17 cellular contexts compared by ENCODE assay signal in genomic region chr19:1558552-1558951, GRCh38. TPM values are rescaled to one million over a fixed set of nuclear protein-coding genes. Genes with fewer than 3 reads are reported as not detected.
A peak's percentile ranks its signal among the peaks of the same experiment; 100 is the strongest.
DNase-seq lines count a peak whose midpoint lies in the region; ATAC-seq and TF ChIP-seq lines count a peak whose summit lies in the region.
"Had no signal": no experiment of that assay in that cellular context is flagged by ENCODE, and none has a peak within 500 bp of the region (broad histone marks: within the 10 kb centered on the region; RNA-seq: fewer than 3 reads in every experiment).

No MANE protein-coding gene starts in this region.

- H2BK120ac ChIP-seq in trophoblast cell (ENCODE audit: insufficient read depth, low read length, poor library complexity): no peak overlapping the region

- H3K27me3 Mint-ChIP-seq in WTC11 (ENCODE audit: low read depth) (no peaks in the 10 kb centered on the region), mesothelial cell of epicardium (ENCODE audit: low read depth) (no peaks in the 10 kb centered on the region)

- ATAC-seq in WTC11: no peak

- no peak overlapping the region for H2BK5ac ChIP-seq in trophoblast cell (ENCODE audit: low read depth, low read length, poor library complexity)

- H2BK12ac ChIP-seq in trophoblast cell (ENCODE audit: low read length): no peak overlapping the region

- TF ChIP-seq CTCF in WTC11 (IDR thresholded peaks at IDR 0.05) (no peak), mesothelial cell of epicardium (IDR thresholded peaks at IDR 0.05; ENCODE audit: unreplicated experiment) (no peak)

- H3K4me1 Mint-ChIP-seq in WTC11 (no peaks in the 10 kb centered on the region), mesothelial cell of epicardium (no peaks in the 10 kb centered on the region)

- no peak overlapping the region for H2AFZ ChIP-seq in trophoblast cell (ENCODE audit: insufficient read depth, low read length, poor library complexity)

- no peaks in the 10 kb centered on the region for H3K9me3 Mint-ChIP-seq in WTC11
- H3K9me3 Mint-ChIP-seq in mesothelial cell of epicardium: no peaks in the 10 kb centered on the region
- H3K9me3 Mint-ChIP-seq: CD8-positive, alpha-beta memory T cell; HFFc6 had no signal

- H3K79me1 ChIP-seq in trophoblast cell (ENCODE audit: low read length): no peaks in the 10 kb centered on the region

- no peaks in the 10 kb centered on the region for H3K9me3 ChIP-seq in trophoblast cell (ENCODE audit: insufficient read depth, low read depth, low read length)
- H3K9me3 ChIP-seq: BLaER1, Caco-2 had no signal

- H2AK5ac ChIP-seq in trophoblast cell (ENCODE audit: low read length): no peak overlapping the region

- no peak overlapping the region for H3K4me3 Mint-ChIP-seq in WTC11
- no peak overlapping the region for H3K4me3 Mint-ChIP-seq in mesothelial cell of epicardium
- H3K4me3 Mint-ChIP-seq: CD8-positive, alpha-beta memory T cell; HFFc6 had no signal

- H3K36me3 Mint-ChIP-seq in WTC11 (peaks cover 2% of the 10 kb centered on the region; the same call in 1 of the 2 replicates), mesothelial cell of epicardium (peaks cover 13% of the 10 kb centered on the region)
- H3K36me3 Mint-ChIP-seq: CD8-positive, alpha-beta memory T cell had no signal

- H3K27me3 ChIP-seq in H7 (ENCODE audit: control insufficient read depth, insufficient read depth, low read length) (no peaks in the 10 kb centered on the region), trophoblast cell (ENCODE audit: insufficient read depth, low read length) (no peaks in the 10 kb centered on the region)
- H3K27me3 ChIP-seq: BLaER1 had no signal

- POLR2A ChIA-PET in WTC11 (lab: Charles Lee): no interaction called here

- no peak overlapping the region for H3K23ac ChIP-seq in trophoblast cell (ENCODE audit: low read length)

- H3K4me1 ChIP-seq in trophoblast cell (ENCODE audit: control insufficient read depth in 1 of 2, insufficient read depth in 2 of 2, low read length in 2 of 2): peaks cover 0 to 4% of the 10 kb centered on the region in 2 experiments
- H3K4me1 ChIP-seq: Caco-2 had no signal

- peak overlapping the region; percentile 45; the same call in 1 of the 2 replicates for H3K27ac Mint-ChIP-seq in WTC11
- H3K27ac Mint-ChIP-seq in mesothelial cell of epicardium: peak overlapping the region; percentile 48
- H3K27ac Mint-ChIP-seq: CD8-positive, alpha-beta memory T cell; HFFc6 had no signal

- H3K36me3 ChIP-seq in H7 (replicated peaks; ENCODE audit: control insufficient read depth, insufficient read depth, low read length) (no peaks in the 10 kb centered on the region; the same call in 1 of the 2 replicates), trophoblast cell (ENCODE audit: control insufficient read depth in 1 of 2, insufficient read depth in 2 of 2, low read length in 2 of 2) (peaks cover 65 to 68% of the 10 kb centered on the region in 2 experiments)

- H3K79me2 ChIP-seq in trophoblast cell (ENCODE audit: control insufficient read depth, insufficient read depth, low read length, poor library complexity): peaks cover 19% of the 10 kb centered on the region

- no peak overlapping the region for H4K91ac ChIP-seq in trophoblast cell (ENCODE audit: low read depth, low read length)

- no peak overlapping the region for H4K8ac ChIP-seq in trophoblast cell (ENCODE audit: low read depth, low read length)

- no peak overlapping the region for H3K9ac ChIP-seq in trophoblast cell (ENCODE audit: low read length)
- H3K9ac ChIP-seq: BLaER1 had no signal

- no CpG with 5 or more reads among the region's 12 CpGs for WGBS in trophoblast cell (ENCODE audit: extremely low coverage, insufficient coverage, insufficient read length)

- H3K4me3 ChIP-seq in H7 (ENCODE audit: insufficient read depth, low read depth, low read length): no peak overlapping the region
- H3K4me3 ChIP-seq in trophoblast cell (ENCODE audit: low read depth, low read length): no peak overlapping the region
- H3K4me3 ChIP-seq: BLaER1 had no signal

- H3K27ac ChIP-seq in trophoblast cell (ENCODE audit: low read depth, low read length): no peak overlapping the region
- H3K27ac ChIP-seq: BLaER1 had no signal

- no peak overlapping the region for H3K14ac ChIP-seq in trophoblast cell (ENCODE audit: low read length)

- H3K18ac ChIP-seq in trophoblast cell (ENCODE audit: low read length): no peak overlapping the region

- CTCF ChIA-PET in WTC11 (lab: Charles Lee): interaction anchor here (1.1 kb wide), 1 partner anchor 13 kb away, joined by 3 read pairs; no protein-coding TSS in a partner anchor

- DNase-seq in H7 (peak; percentile 58), WTC11 (ENCODE audit: low spot score) (no peak), mesothelial cell of epicardium (ENCODE audit: low spot score in 2 of 2, unreplicated experiment in 2 of 2) (no peak), trophoblast cell (no peak), T-helper 2 cell (no peak), mesenteric fat pad (ENCODE audit: low spot score) (no peak), NK-92 (lab: John Stamatoyannopoulos, UW; ENCODE audit: unreplicated experiment) (no peak)
- DNase-seq in stimulated activated CD4-positive, alpha-beta T cell treated with anti-CD3 and anti-CD28 coated beads, Interleukin-1b, Interleukin-23, amount 100 ng/mL, for 48 hours: no peak
- DNase-seq: 8988T; AML-193; Caco-2; CD8-positive, alpha-beta memory T cell; DMS53; GOT3; HCEC 1CT; HFFc6 had no signal

- no peak overlapping the region for H4K12ac ChIP-seq in trophoblast cell (ENCODE audit: low read depth, low read length)

- no peak overlapping the region for H3K4me2 ChIP-seq in trophoblast cell (ENCODE audit: low read length)
- H3K4me2 ChIP-seq: BLaER1 had no signal

- peak overlapping the region; percentile 21 for H3K4ac ChIP-seq in trophoblast cell (ENCODE audit: low read depth, low read length)

TF ChIP-seq in WTC11, 78 proteins besides CTCF, POLR2A, EP300 and RAD21 (continues in another document):
- TF ChIP-seq CREM (CRISPR knock-in tag; IDR thresholded peaks at IDR 0.05) (no peak), ZSCAN18 (CRISPR knock-in tag; IDR thresholded peaks at IDR 0.05) (no peak), ATF2 (CRISPR knock-in tag; IDR thresholded peaks at IDR 0.05; ENCODE audit: borderline replicate concordance, low read depth) (no peak)

RNA-seq across cellular contexts. Expression of gene MEX3D, which starts 9.6 kb away (rescaled TPM):
- 107 and 117 TPM in 2 replicates for total RNA-seq in H7 (2014; rRNA removed; shearing (Covaris generic))
- total RNA-seq in WTC11 (2021): 69.5 to 80.5 TPM (median 78.2 TPM) in 3 replicates
- total RNA-seq in mesothelial cell of epicardium: 91.7 to 96.3 TPM (median 93.1 TPM) in 3 replicates
- 102 and 105 TPM in 2 replicates for polyA plus RNA-seq in trophoblast cell (2013)
- 20.5 TPM for total RNA-seq in mesenteric fat pad
- polyA plus RNA-seq: CD8-positive, alpha-beta memory T cell had no signal

RNA-seq across cellular contexts. Expression of gene MBD3, which starts 34.1 kb away (rescaled TPM):
- total RNA-seq in H7 (2014; rRNA removed; shearing (Covaris generic)): 105 and 114 TPM in 2 replicates
- total RNA-seq in WTC11 (2021) (90.2 to 94.8 TPM (median 93.2 TPM) in 3 replicates), mesothelial cell of epicardium (103 to 111 TPM (median 105 TPM) in 3 replicates), mesenteric fat pad (65.0 TPM)
- polyA plus RNA-seq in trophoblast cell (2013): 98.4 and 103 TPM in 2 replicates

RNA-seq across cellular contexts. Expression of gene PLK5, which starts 34.7 kb away (rescaled TPM):
- 0.14 and 0.18 TPM in 2 replicates for total RNA-seq in H7 (2014; rRNA removed; shearing (Covaris generic))
- total RNA-seq in WTC11 (2021) (0.60 to 1.4 TPM (median 0.62 TPM) in 3 replicates), mesothelial cell of epicardium (0.38 to 0.51 TPM (median 0.38 TPM) in 3 replicates), mesenteric fat pad (not detected)
- 0.01 TPM in 1 of 2 replicates, not detected in the other for polyA plus RNA-seq in trophoblast cell (2013)
- total RNA-seq: Caco-2; CD8-positive, alpha-beta memory T cell had no signal
- polyA plus RNA-seq: CD8-positive, alpha-beta memory T cell had no signal

RNA-seq across cellular contexts. Expression of gene ADAMTSL5, which starts 45.7 kb away (rescaled TPM):
- total RNA-seq in H7 (2014; rRNA removed; shearing (Covaris generic)): 0.21 and 0.52 TPM in 2 replicates
- total RNA-seq in WTC11 (2021) (0.55 to 1.9 TPM (median 1.5 TPM) in 3 replicates), mesothelial cell of epicardium (4.0 to 4.6 TPM (median 4.3 TPM) in 3 replicates), mesenteric fat pad (1.8 TPM)
- 7.5 and 7.6 TPM in 2 replicates for polyA plus RNA-seq in trophoblast cell (2013)

RNA-seq across cellular contexts. Expression of gene UQCR11, which starts 46.7 kb away (rescaled TPM):
- 103 and 111 TPM in 2 replicates for total RNA-seq in H7 (2014; rRNA removed; shearing (Covaris generic))
- total RNA-seq in WTC11 (2021) (195 to 198 TPM (median 196 TPM) in 3 replicates), mesothelial cell of epicardium (143 to 154 TPM (median 153 TPM) in 3 replicates), mesenteric fat pad (239 TPM)
- polyA plus RNA-seq in trophoblast cell (2013): 125 and 128 TPM in 2 replicates
